In the genomic region with DNA sequence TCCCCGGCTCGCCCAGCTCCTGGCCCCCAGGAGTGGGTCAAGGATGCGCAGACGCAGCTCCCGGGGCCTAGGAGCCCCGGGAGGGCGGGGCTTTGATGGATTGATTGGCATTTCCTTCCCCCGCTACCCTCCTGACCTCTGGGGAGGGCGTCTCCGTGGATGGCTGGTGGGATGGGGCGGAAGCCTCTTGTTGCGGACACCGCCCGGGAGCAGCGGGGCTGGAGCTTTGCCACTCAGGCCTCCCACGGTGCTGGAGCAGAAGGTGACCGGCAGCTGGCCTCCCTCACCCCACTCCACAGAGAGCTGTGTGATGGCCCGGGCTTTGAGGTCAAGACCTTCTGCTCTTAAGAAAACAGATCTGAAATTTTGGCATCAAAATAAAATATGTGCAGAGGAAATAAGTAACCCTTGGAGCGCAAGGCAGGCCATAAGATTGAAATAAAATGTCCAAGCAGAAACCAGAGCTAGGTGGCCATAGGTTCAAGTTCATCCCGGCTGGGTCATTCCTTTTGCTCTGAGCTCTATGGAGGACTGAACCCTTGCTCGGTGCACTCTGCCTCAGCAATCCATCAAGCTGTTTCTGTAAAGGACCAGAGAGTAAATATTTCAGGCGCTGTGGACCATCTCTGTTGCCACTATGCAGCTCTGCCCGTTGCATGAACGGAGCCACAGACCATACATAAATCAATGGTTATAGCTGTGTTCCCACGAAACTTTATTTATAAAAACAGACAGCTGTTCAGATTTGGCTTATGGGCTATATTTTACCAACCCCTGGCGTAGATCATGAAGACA, we compare ENCODE assay signal across 1 cellular context.
A peak's percentile ranks its signal among the peaks of the same experiment; 100 is the strongest.
TF ChIP-seq lines count a peak whose summit lies in the region.

No MANE protein-coding gene starts in this region.

TF ChIP-seq in HepG2, 621 proteins besides CTCF, POLR2A, EP300 and RAD21 (continued from another document):
- TF ChIP-seq HNRNPH1 (optimal IDR thresholded peaks at IDR 0.05; ENCODE audit: low read depth, low read length) (no peak), ZNF329 (CRISPR knock-in tag; IDR thresholded peaks at IDR 0.05; ENCODE audit: low read depth) (no peak), DR1 (CRISPR knock-in tag; IDR thresholded peaks at IDR 0.05) (no peak), BORCS8-MEF2B (CRISPR knock-in tag; IDR thresholded peaks at IDR 0.05) (no peak), ZSCAN25 (CRISPR knock-in tag; IDR thresholded peaks at IDR 0.05) (no peak), GTF2F1 (IDR thresholded peaks at IDR 0.05; ENCODE audit: low read length) (no peak), ZNF629 (CRISPR knock-in tag; conservative IDR thresholded peaks at IDR 0.05) (no peak), ZNF367 (CRISPR knock-in tag; IDR thresholded peaks at IDR 0.05; ENCODE audit: borderline replicate concordance) (no peak), IKZF1 (IDR thresholded peaks at IDR 0.05) (no peak), AGO2 (optimal IDR thresholded peaks at IDR 0.05; ENCODE audit: low read depth, low read length) (peak; percentile 70), ZBTB8A (CRISPR knock-in tag; IDR thresholded peaks at IDR 0.05; ENCODE audit: borderline replicate concordance, low read depth) (no peak)
- TF ChIP-seq, protein P1, sequence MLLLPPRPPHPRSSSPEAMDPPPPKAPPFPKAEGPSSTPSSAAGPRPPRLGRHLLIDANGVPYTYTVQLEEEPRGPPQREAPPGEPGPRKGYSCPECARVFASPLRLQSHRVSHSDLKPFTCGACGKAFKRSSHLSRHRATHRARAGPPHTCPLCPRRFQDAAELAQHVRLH (CRISPR knock-in tag; IDR thresholded peaks at IDR 0.05; ENCODE audit: borderline replicate concordance, low read depth) = no peak
- TF ChIP-seq, protein P2, sequence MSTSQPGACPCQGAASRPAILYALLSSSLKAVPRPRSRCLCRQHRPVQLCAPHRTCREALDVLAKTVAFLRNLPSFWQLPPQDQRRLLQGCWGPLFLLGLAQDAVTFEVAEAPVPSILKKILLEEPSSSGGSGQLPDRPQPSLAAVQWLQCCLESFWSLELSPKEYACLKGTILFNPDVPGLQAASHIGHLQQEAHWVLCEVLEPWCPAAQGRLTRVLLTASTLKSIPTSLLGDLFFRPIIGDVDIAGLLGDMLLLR (CRISPR knock-in tag; IDR thresholded peaks at IDR 0.05) = no peak
- TF ChIP-seq, protein P3, sequence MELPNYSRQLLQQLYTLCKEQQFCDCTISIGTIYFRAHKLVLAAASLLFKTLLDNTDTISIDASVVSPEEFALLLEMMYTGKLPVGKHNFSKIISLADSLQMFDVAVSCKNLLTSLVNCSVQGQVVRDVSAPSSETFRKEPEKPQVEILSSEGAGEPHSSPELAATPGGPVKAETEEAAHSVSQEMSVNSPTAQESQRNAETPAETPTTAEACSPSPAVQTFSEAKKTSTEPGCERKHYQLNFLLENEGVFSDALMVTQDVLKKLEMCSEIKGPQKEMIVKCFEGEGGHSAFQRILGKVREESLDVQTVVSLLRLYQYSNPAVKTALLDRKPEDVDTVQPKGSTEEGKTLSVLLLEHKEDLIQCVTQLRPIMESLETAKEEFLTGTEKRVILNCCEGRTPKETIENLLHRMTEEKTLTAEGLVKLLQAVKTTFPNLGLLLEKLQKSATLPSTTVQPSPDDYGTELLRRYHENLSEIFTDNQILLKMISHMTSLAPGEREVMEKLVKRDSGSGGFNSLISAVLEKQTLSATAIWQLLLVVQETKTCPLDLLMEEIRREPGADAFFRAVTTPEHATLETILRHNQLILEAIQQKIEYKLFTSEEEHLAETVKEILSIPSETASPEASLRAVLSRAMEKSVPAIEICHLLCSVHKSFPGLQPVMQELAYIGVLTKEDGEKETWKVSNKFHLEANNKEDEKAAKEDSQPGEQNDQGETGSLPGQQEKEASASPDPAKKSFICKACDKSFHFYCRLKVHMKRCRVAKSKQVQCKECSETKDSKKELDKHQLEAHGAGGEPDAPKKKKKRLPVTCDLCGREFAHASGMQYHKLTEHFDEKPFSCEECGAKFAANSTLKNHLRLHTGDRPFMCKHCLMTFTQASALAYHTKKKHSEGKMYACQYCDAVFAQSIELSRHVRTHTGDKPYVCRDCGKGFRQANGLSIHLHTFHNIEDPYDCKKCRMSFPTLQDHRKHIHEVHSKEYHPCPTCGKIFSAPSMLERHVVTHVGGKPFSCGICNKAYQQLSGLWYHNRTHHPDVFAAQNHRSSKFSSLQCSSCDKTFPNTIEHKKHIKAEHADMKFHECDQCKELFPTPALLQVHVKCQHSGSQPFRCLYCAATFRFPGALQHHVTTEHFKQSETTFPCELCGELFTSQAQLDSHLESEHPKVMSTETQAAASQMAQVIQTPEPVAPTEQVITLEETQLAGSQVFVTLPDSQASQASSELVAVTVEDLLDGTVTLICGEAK (IDR thresholded peaks at IDR 0.05) = no peak
- TF ChIP-seq, protein P3 (CRISPR knock-in tag; IDR thresholded peaks at IDR 0.05) = peak; percentile 73; the same call in 1 of the 2 replicates
